24 cellular contexts compared by ENCODE assay signal in the genomic region with DNA sequence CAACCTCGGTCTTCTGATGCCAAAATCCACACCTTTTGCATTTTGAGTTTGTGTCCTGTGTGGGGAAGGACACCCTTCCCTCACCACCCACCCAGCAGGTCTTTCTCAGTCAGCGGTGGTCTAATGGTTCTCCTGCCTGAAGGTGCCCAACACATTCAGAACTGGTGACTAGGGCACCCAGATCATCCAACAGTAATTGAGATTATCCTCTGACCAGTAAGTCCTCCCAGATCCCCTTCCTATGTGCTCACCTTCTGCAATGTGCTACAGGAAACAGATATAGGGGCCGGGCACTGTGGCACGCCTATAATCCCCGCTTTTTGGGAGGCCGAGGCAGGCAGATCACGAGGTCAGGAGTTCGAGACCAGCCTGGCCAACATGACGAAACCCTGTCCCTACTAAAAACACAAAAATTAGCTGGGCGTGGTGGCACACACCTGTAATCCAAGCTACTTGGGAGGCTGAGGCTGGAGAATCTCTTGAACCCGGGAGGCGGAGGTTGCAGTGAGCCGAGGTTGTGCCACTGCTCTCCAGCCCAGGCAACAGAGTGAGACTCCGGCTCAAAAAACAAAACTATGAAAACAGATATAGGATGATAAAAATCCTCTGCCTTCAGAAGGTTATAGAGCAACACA. TPM values are rescaled to one million over a fixed set of nuclear protein-coding genes. Genes with fewer than 3 reads are reported as not detected.
DNase-seq lines count a peak whose midpoint lies in the region; ATAC-seq lines count a peak whose summit lies in the region.
"Had no signal": no experiment of that assay in that cellular context is flagged by ENCODE, and none has a peak within 500 bp of the region (broad histone marks: within the 10 kb centered on the region; RNA-seq: fewer than 3 reads in every experiment).

No MANE protein-coding gene starts in this region.

- H3K4me1 ChIP-seq in muscle layer of duodenum (ENCODE audit: control insufficient read depth in 1 of 2, insufficient read depth in 2 of 2, low read length in 2 of 2) = peaks cover 11 to 51% of the 10 kb centered on the region in 2 donors
- peaks cover 42 to 64% (median 53%) of the 10 kb centered on the region in 3 donors for H3K4me1 ChIP-seq in skeletal muscle tissue (ENCODE audit: control insufficient read depth in 3 of 3, insufficient read depth in 3 of 3, low read length in 3 of 3)
- H3K4me1 ChIP-seq in aorta (ENCODE audit: control insufficient read depth in 1 of 2, insufficient read depth in 2 of 2, low read length in 2 of 2) = peaks cover 0 to under 1% of the 10 kb centered on the region in 2 donors
- H3K4me1 ChIP-seq: Caco-2 had no signal

- ATAC-seq in GM18511 (IDR thresholded peaks at IDR 0.05; ENCODE audit: unreplicated experiment) = no peak
- no peak for ATAC-seq in aorta (ENCODE audit: low FRiP score)

- H3K9ac ChIP-seq in skeletal muscle tissue (ENCODE audit: low read depth in 1 of 3, low read length in 3 of 3) = no peak overlapping the region
- H3K9ac ChIP-seq: BLaER1 treated with 17β-estradiol and CSF1 and Interleukin-3, amounts not matched to agents 10 nM and 100 nM; KMS-11 had no signal

- DNase-seq in activated CD8-positive, alpha-beta memory T cell treated with anti-CD3 and anti-CD28 coated beads for 24 hours = peak; percentile 30
- DNase-seq in activated CD8-positive, alpha-beta memory T cell treated with anti-CD3 and anti-CD28 coated beads, Interleukin-2, amount 50 U/mL, for 4 hours = no peak
- DNase-seq in AG08396 (ENCODE audit: low spot score) = no peak
- no peak for DNase-seq in aorta
- no peak for DNase-seq in cerebellar nuclear complex (lab: John Stamatoyannopoulos, UW)
- DNase-seq: ACHN; Caco-2; CD4-positive, alpha-beta memory T cell; IMR-90; NCI-H1105; NCI-H146; NCI-H2029 treated with DMSO at 0.1 percent for 48 hours; NCI-H226; NCI-H524; NCI-H774; NK-92 treated with Interleukin-12 subunit alpha and Interleukin-12 subunit beta, amount 100 ng/mL, for 24 hours; SHP77 treated with DMSO at 0.1 percent for 48 hours had no signal

- 95 to 96% methylated on average over 14 of the region's 14 CpGs for WGBS in aorta, 2 donors

- H3K27ac ChIP-seq in muscle layer of duodenum (ENCODE audit: low read length) (peak overlapping the region; percentile 25), skeletal muscle tissue (ENCODE audit: low read depth, low read length) (peak overlapping the region; percentile 1), aorta (ENCODE audit: low read depth in 1 of 2, low read length in 2 of 2) (no peak overlapping the region)
- H3K27ac ChIP-seq: 22Rv1; BLaER1 treated with 17β-estradiol and CSF1 and Interleukin-3, amounts not matched to agents 10 nM and 100 nM; KMS-11; RWPE1 had no signal

- intact Hi-C loops in aorta (cut with DNase I) = no loop called here

- H3K4me3 ChIP-seq in muscle layer of duodenum (ENCODE audit: low read depth in 1 of 2, low read length in 2 of 2) (peak overlapping the region in 1 of 2 donors; percentile 5), skeletal muscle tissue (ENCODE audit: low read length in 3 of 3) (no peak overlapping the region), aorta (ENCODE audit: low read length in 2 of 2) (no peak overlapping the region)
- H3K4me3 ChIP-seq: BLaER1 treated with 17β-estradiol and CSF1 and Interleukin-3, amounts not matched to agents 10 nM and 100 nM had no signal

- no peaks in the 10 kb centered on the region for H3K9me3 ChIP-seq in muscle layer of duodenum (ENCODE audit: control insufficient read depth in 1 of 2, low read length in 2 of 2)
- H3K9me3 ChIP-seq in skeletal muscle tissue (ENCODE audit: control insufficient read depth in 3 of 3, low read length in 3 of 3) = no peaks in the 10 kb centered on the region
- no peaks in the 10 kb centered on the region for H3K9me3 ChIP-seq in aorta (ENCODE audit: control insufficient read depth, low read length)
- H3K9me3 ChIP-seq: BLaER1 treated with 17β-estradiol and CSF1 and Interleukin-3, amounts not matched to agents 10 nM and 100 nM; Caco-2 had no signal

- H3K36me3 ChIP-seq in muscle layer of duodenum (ENCODE audit: control insufficient read depth in 1 of 2, insufficient read depth in 2 of 2, low read length in 2 of 2) (no peaks in the 10 kb centered on the region), skeletal muscle tissue (ENCODE audit: control insufficient read depth in 3 of 3, insufficient read depth in 3 of 3, low read length in 3 of 3) (peaks cover 0 to 3% (median 2%) of the 10 kb centered on the region in 3 donors), aorta (ENCODE audit: control insufficient read depth in 1 of 2, insufficient read depth in 2 of 2, low read length in 1 of 2) (peaks cover 0 to 1% of the 10 kb centered on the region in 2 donors)
- H3K36me3 ChIP-seq: BLaER1 treated with 17β-estradiol and CSF1 and Interleukin-3, amounts not matched to agents 10 nM and 100 nM had no signal

- H3K27me3 ChIP-seq in muscle layer of duodenum (ENCODE audit: low read depth, low read length) = no peaks in the 10 kb centered on the region
- H3K27me3 ChIP-seq in skeletal muscle tissue (ENCODE audit: control insufficient read depth in 3 of 3, insufficient read depth in 3 of 3, low read length in 3 of 3) = no peaks in the 10 kb centered on the region
- no peaks in the 10 kb centered on the region for H3K27me3 ChIP-seq in aorta (ENCODE audit: control insufficient read depth in 1 of 2, insufficient read depth in 2 of 2, low read length in 1 of 2)
- H3K27me3 ChIP-seq: BLaER1 treated with 17β-estradiol and CSF1 and Interleukin-3, amounts not matched to agents 10 nM and 100 nM had no signal

RNA-seq across cellular contexts. Expression of gene REEP1, which starts 56.2 kb away (rescaled TPM):
- total RNA-seq in skeletal muscle tissue (24.0 TPM), aorta (10 to 100 TPM; 12.3 to 36.3 TPM)
- 1 to 10 TPM; 4.5 to 8.8 TPM for polyA plus RNA-seq in aorta
- polyA plus RNA-seq: CD4-positive, alpha-beta memory T cell had no signal

Comparison
In these comparisons a context has a peak if more than half of its experiments do, and no peak if none do; other contexts are left out.
1. H3K27ac ChIP-seq: peak in muscle layer of duodenum (single experiment) and skeletal muscle tissue (single experiment); none in aorta (0 of 2).